ENCODE assay signal across 1 cellular context in genomic region chr1:163173121-163173520, GRCh38.
TF ChIP-seq lines count a peak whose summit lies in the region.

No MANE protein-coding gene starts in this region.

TF ChIP-seq in SK-N-SH treated with all-trans-retinoic acid at 6 μM for 48 hours, 23 proteins besides CTCF, POLR2A, EP300 and RAD21 (continued from another document):
- TF ChIP-seq CREB5 (CRISPR knock-in tag; IDR thresholded peaks at IDR 0.05; ENCODE audit: low read depth) = no peak
- no peak for TF ChIP-seq ZNF8 (CRISPR knock-in tag; IDR thresholded peaks at IDR 0.05)
- TF ChIP-seq ZFP30 (CRISPR knock-in tag; IDR thresholded peaks at IDR 0.05) = no peak
- TF ChIP-seq OSR1 (CRISPR knock-in tag; IDR thresholded peaks at IDR 0.05) = no peak
